Comparison of ENCODE assay signal across 19 cellular contexts in the genomic region with DNA sequence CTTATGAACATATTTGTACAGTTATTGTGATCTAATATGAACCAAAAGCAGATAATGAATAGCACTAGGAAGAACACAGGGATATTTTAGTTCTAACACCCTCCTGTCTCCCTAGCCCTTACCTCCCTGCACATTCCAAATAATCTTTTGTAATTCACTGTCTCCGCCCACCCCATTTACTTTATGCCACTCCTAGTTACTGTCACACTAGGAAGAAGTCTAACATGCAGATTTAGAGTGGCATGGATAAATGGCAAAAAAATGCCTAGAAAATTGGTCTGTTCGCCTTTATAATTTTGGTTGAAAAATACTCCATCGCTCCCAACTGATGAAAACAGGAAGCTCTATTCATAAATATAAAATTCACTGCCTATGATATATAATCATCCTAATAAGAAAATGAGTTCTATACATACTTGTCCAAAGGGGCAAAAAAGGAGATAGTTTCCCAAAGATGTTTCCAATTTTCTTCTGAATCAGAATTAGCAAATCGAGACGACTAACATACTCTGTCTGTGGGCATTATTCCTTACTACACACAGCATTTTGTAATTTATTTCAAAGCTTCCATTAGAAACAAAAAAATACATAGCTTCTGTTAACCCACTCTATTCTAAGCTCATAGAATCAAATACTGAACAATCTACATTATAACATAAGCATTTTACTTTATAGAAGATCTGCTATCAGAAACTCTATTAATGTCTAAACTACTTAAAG. TPM values are rescaled to one million over a fixed set of nuclear protein-coding genes. Genes with fewer than 3 reads are reported as not detected.
DNase-seq lines count a peak whose midpoint lies in the region; ATAC-seq, FAIRE-seq and TF ChIP-seq lines count a peak whose summit lies in the region.
"Had no signal": no experiment of that assay in that cellular context is flagged by ENCODE, and none has a peak within 500 bp of the region (broad histone marks: within the 10 kb centered on the region; RNA-seq: fewer than 3 reads in every experiment).

No MANE protein-coding gene starts in this region.

- H4K20me1 ChIP-seq in H1 (replicated peaks in 1 of 2; ENCODE audit: control insufficient read depth in 1 of 2, insufficient read depth in 2 of 2, low read length in 2 of 2): no peaks in the 10 kb centered on the region

- H3K79me1 ChIP-seq in H1 (ENCODE audit: low read depth, low read length): peaks cover 2% of the 10 kb centered on the region; the same call in 1 of the 2 replicates

- FAIRE-seq in H1 (lab: Jason Lieb, UNC): peak; percentile 19

- no peak overlapping the region for H2BK120ac ChIP-seq in H1 (replicated peaks; ENCODE audit: low read depth, low read length)

- no peaks in the 10 kb centered on the region for H3K79me2 ChIP-seq in H1 (ENCODE audit: control insufficient read depth in 1 of 2, insufficient read depth in 2 of 2, low read length in 2 of 2)

- H3K9ac ChIP-seq in H1 (replicated peaks in 1 of 4; ENCODE audit: extremely low read depth in 1 of 4, low read depth in 3 of 4, low read length in 3 of 4): no peak overlapping the region

- H3K4me1 ChIP-seq in H1 (replicated peaks in 1 of 4; ENCODE audit: control insufficient read depth in 3 of 4, insufficient read depth in 4 of 4, low read length in 3 of 4) (peaks cover 0 to 7% (median 3%) of the 10 kb centered on the region in 4 experiments; a peak in 3 of 7 replicates), upper lobe of right lung (peaks cover 6% of the 10 kb centered on the region), aorta (ENCODE audit: control insufficient read depth in 1 of 2, insufficient read depth in 2 of 2, low read length in 2 of 2) (no peaks in the 10 kb centered on the region)
- H3K4me1 ChIP-seq: Caco-2 had no signal

- no peak overlapping the region for H4K8ac ChIP-seq in H1 (ENCODE audit: extremely low read depth, insufficient read depth, low read length)

- H3K4me3 ChIP-seq in H1 (ENCODE audit: extremely low read depth in 1 of 4, insufficient read depth in 2 of 4, low read depth in 3 of 4, low read length in 4 of 4) (no peak overlapping the region), upper lobe of right lung (no peak overlapping the region), aorta (ENCODE audit: low read length in 2 of 2) (no peak overlapping the region)
- H3K4me3 ChIP-seq: coronary artery, sigmoid colon, transverse colon had no signal

- no peak for DNase-seq in stimulated activated naive CD8-positive, alpha-beta T cell treated with anti-CD3 and anti-CD28 coated beads, Interleukin-15, Interleukin-2, amounts not matched to agents 100 U/mL and 50 U/mL, for 24 hours
- DNase-seq in RPMI7951 (ENCODE audit: low read depth) (peak; percentile 40), H1 (ENCODE audit: low read depth in 1 of 2, low spot score in 2 of 2) (no peak), upper lobe of right lung (no peak), aorta (no peak)
- no peak for DNase-seq in stimulated activated CD4-positive, alpha-beta T cell treated with anti-CD3 and anti-CD28 coated beads, Interleukin-2, amount 100 ng/mL, for 24 hours
- DNase-seq: activated naive CD4-positive, alpha-beta T cell treated with anti-CD3 and anti-CD28 coated beads, Interleukin-2, amount 10 ng/mL, durations not matched to agents 7 days and 5 days; activated T-cell treated with anti-CD3 and anti-CD28 coated beads for 4 hours; Caco-2; H7; NCI-H226; sigmoid colon; stimulated activated naive CD4-positive, alpha-beta T cell treated with Interleukin-2 at 50 U/mL for 16 hours; SW 1271; transverse colon had no signal

- no peak overlapping the region for H2AFZ ChIP-seq in H1 (ENCODE audit: low read length)

- intact Hi-C loops in upper lobe of right lung (cut with DNase I) (no loop called here), aorta (cut with DNase I) (no loop called here)

- no peak overlapping the region for H3K4ac ChIP-seq in H1 (replicated peaks; ENCODE audit: insufficient read length, low read depth, low read length)

- no peak overlapping the region for H4K5ac ChIP-seq in H1 (ENCODE audit: insufficient read length, low read depth, low read length)

- no peak overlapping the region for H2BK5ac ChIP-seq in H1 (ENCODE audit: low read depth, low read length)

- no peak overlapping the region for H2AK5ac ChIP-seq in H1 (ENCODE audit: low read depth, low read length)

- TF ChIP-seq POLR2A in H1 (IDR thresholded peaks at IDR 0.05; ENCODE audit: control extremely low read depth in 1 of 2, low read depth in 2 of 2, low read length in 2 of 2): peak in 1 of 2 experiments; percentile 69; a peak in 2 of 3 replicates

- H3K27ac Mint-ChIP-seq in stimulated activated naive CD8-positive, alpha-beta T cell treated with anti-CD3 and anti-CD28 coated beads, Interleukin-15, Interleukin-2, amounts not matched to agents 100 ng/mL and 50 ng/mL, for 24 hours: no peak overlapping the region
- H3K27ac Mint-ChIP-seq: activated naive CD4-positive, alpha-beta T cell treated with anti-CD3 and anti-CD28 coated beads, Interleukin-2, amount 10 ng/mL, durations not matched to agents 7 days and 5 days had no signal

- H3K9me3 ChIP-seq in H1 (ENCODE audit: insufficient read depth in 2 of 2, low read depth in 1 of 2, low read length in 1 of 2) (no peaks in the 10 kb centered on the region), upper lobe of right lung (no peaks in the 10 kb centered on the region), aorta (ENCODE audit: control insufficient read depth, low read length) (no peaks in the 10 kb centered on the region)
- H3K9me3 ChIP-seq: Caco-2, sigmoid colon, transverse colon had no signal

- TF ChIP-seq EP300 in H1 (IDR thresholded peaks at IDR 0.05; ENCODE audit: borderline replicate concordance in 1 of 2, low read depth in 2 of 2, low read length in 2 of 2): no peak

- H3K27ac ChIP-seq in H1 (ENCODE audit: low read depth, low read length) (no peak overlapping the region), upper lobe of right lung (no peak overlapping the region), aorta (ENCODE audit: low read depth in 1 of 2, low read length in 2 of 2) (no peak overlapping the region)
- H3K27ac ChIP-seq: coronary artery, transverse colon had no signal

- H3K27me3 ChIP-seq in H1 (replicated peaks in 1 of 4; ENCODE audit: control insufficient read depth in 3 of 4, extremely low read depth in 1 of 4, insufficient read depth in 3 of 4, low read length in 3 of 4) (no peaks in the 10 kb centered on the region), upper lobe of right lung (no peaks in the 10 kb centered on the region), aorta (ENCODE audit: control insufficient read depth in 1 of 2, insufficient read depth in 2 of 2, low read length in 1 of 2) (no peaks in the 10 kb centered on the region)
- H3K27me3 ChIP-seq: sigmoid colon, transverse colon had no signal

- H3K56ac ChIP-seq in H1 (replicated peaks; ENCODE audit: insufficient read length, low read depth, low read length): no peak overlapping the region

- H3K36me3 Mint-ChIP-seq in stimulated activated naive CD8-positive, alpha-beta T cell treated with anti-CD3 and anti-CD28 coated beads, Interleukin-15, Interleukin-2, amounts not matched to agents 100 ng/mL and 50 ng/mL, for 24 hours (ENCODE audit: low read depth): no peaks in the 10 kb centered on the region
- H3K36me3 Mint-ChIP-seq: activated naive CD4-positive, alpha-beta T cell treated with anti-CD3 and anti-CD28 coated beads, Interleukin-2, amount 10 ng/mL, durations not matched to agents 7 days and 5 days; brain had no signal

- CTCF ChIA-PET in H1 (lab: Charles Lee; ENCODE audit: partially characterized antibody): no interaction called here

- no peak overlapping the region for H2BK20ac ChIP-seq in H1 (ENCODE audit: low read length)

- no peak overlapping the region for H4K91ac ChIP-seq in H1 (replicated peaks; ENCODE audit: insufficient read length, low read length)

- no peaks in the 10 kb centered on the region; the same call in 1 of the 2 replicates for H3K23me2 ChIP-seq in H1 (ENCODE audit: low read depth, low read length)

- ATAC-seq in stimulated activated naive CD8-positive, alpha-beta T cell treated with anti-CD3 and anti-CD28 coated beads, Interleukin-15, Interleukin-2, amounts not matched to agents 100 U/mL and 50 U/mL, for 24 hours: no peak
- ATAC-seq in upper lobe of right lung (peak; percentile 62), HG02610 (IDR thresholded peaks at IDR 0.05; ENCODE audit: unreplicated experiment) (no peak), aorta (ENCODE audit: low FRiP score) (no peak)

- H3K36me3 ChIP-seq in H1 (ENCODE audit: control insufficient read depth in 2 of 4, insufficient read depth in 4 of 4, low read length in 3 of 4) (no peaks in the 10 kb centered on the region), upper lobe of right lung (no peaks in the 10 kb centered on the region), aorta (ENCODE audit: control insufficient read depth in 1 of 2, insufficient read depth in 2 of 2, low read length in 1 of 2) (no peaks in the 10 kb centered on the region)
- H3K36me3 ChIP-seq: sigmoid colon, transverse colon had no signal

- no peaks in the 10 kb centered on the region for H3K9me3 Mint-ChIP-seq in stimulated activated naive CD8-positive, alpha-beta T cell treated with anti-CD3 and anti-CD28 coated beads, Interleukin-15, Interleukin-2, amounts not matched to agents 100 ng/mL and 50 ng/mL, for 24 hours
- H3K9me3 Mint-ChIP-seq: activated naive CD4-positive, alpha-beta T cell treated with anti-CD3 and anti-CD28 coated beads, Interleukin-2, amount 10 ng/mL, durations not matched to agents 7 days and 5 days; brain had no signal

- no peaks in the 10 kb centered on the region for H3K27me3 Mint-ChIP-seq in stimulated activated naive CD8-positive, alpha-beta T cell treated with anti-CD3 and anti-CD28 coated beads, Interleukin-15, Interleukin-2, amounts not matched to agents 100 ng/mL and 50 ng/mL, for 24 hours
- H3K27me3 Mint-ChIP-seq: activated naive CD4-positive, alpha-beta T cell treated with anti-CD3 and anti-CD28 coated beads, Interleukin-2, amount 10 ng/mL, durations not matched to agents 7 days and 5 days; brain had no signal

- no peak overlapping the region for H3K14ac ChIP-seq in H1 (ENCODE audit: insufficient read length)

- TF ChIP-seq CTCF in H1 (IDR thresholded peaks at IDR 0.05; ENCODE audit: control extremely low read depth in 1 of 3, insufficient read depth in 1 of 3, low read depth in 1 of 3, low read length in 3 of 3): no peak
- TF ChIP-seq CTCF in upper lobe of right lung (IDR thresholded peaks at IDR 0.05): no peak

- no peak overlapping the region for H2BK15ac ChIP-seq in H1 (ENCODE audit: low read length)

- no peak overlapping the region for H3K18ac ChIP-seq in H1 (ENCODE audit: extremely low read depth, low read length)

- TF ChIP-seq RAD21 in H1 (IDR thresholded peaks at IDR 0.05 in 1 of 2, conservative IDR thresholded peaks at IDR 0.05 in 1 of 2; ENCODE audit: low read depth in 2 of 2, low read length in 2 of 2): no peak

- H3K4me2 ChIP-seq in H1 (ENCODE audit: insufficient read depth in 1 of 2, low read depth in 2 of 2, low read length in 2 of 2): no peak overlapping the region

- H3K4me3 Mint-ChIP-seq in stimulated activated naive CD8-positive, alpha-beta T cell treated with anti-CD3 and anti-CD28 coated beads, Interleukin-15, Interleukin-2, amounts not matched to agents 100 ng/mL and 50 ng/mL, for 24 hours: peak overlapping the region; percentile 66

- H3K23ac ChIP-seq in H1 (ENCODE audit: insufficient read length): no peak overlapping the region

- H3K4me1 Mint-ChIP-seq in stimulated activated naive CD8-positive, alpha-beta T cell treated with anti-CD3 and anti-CD28 coated beads, Interleukin-15, Interleukin-2, amounts not matched to agents 100 ng/mL and 50 ng/mL, for 24 hours (ENCODE audit: low read depth): peaks cover 72% of the 10 kb centered on the region

- no peak overlapping the region for H2BK12ac ChIP-seq in H1 (ENCODE audit: low read depth, low read length)

- POLR2A ChIA-PET in H1 (lab: Charles Lee; ENCODE audit: partially characterized antibody): interaction anchor here (0.7 to 1.2 kb wide), 4 partner anchors 9 to 95 kb away, joined by 3 to 5 read pairs (median 3); a partner anchor contains a TSS

- WGBS in H1 (ENCODE audit: extremely low coverage in 1 of 2, insufficient coverage in 1 of 2, insufficient read length in 1 of 2, insufficient replicate concordance in 2 of 2, low coverage in 1 of 2, low lambda C conversion rate in 2 of 2, missing lambda C conversion rate in 1 of 2), 2 experiments: 85% methylated on average over 5 of the region's 5 CpGs; no CpG with 5 or more reads in 1 of the 2 experiments
- WGBS in aorta, 2 donors: 97% methylated on average over 5 of the region's 5 CpGs

RNA-seq across cellular contexts. Expression of a gene that starts 1.3 kb away (rescaled TPM):
- 13.1 and 18.9 TPM in 2 replicates for total RNA-seq in RPMI7951 (2014; rRNA removed; shearing (Covaris generic))
- total RNA-seq in H1 (2021; fragmentation: NEBNext Ultra II Directional; extraction: Animal tissue kit (Norgen Biotek cat#: 25700)): 1.1 and 1.2 TPM in 2 replicates
- polyA plus RNA-seq in H1 (2011; rRNA removed): 0.26 and 0.38 TPM in 2 replicates
- polyA plus RNA-seq in H1 (2011; cell fraction: cytosol; rRNA removed): 0.19 TPM
- polyA plus RNA-seq in H1 (2011; cell fraction: nucleus; rRNA removed): 0.63 TPM
- 0.27 to 0.55 TPM (median 0.36 TPM) in 4 replicates for polyA plus RNA-seq in H1 (2012, experiment 1 of 2)
- polyA plus RNA-seq in H1 (2012, experiment 2 of 2): 0.04 TPM
- polyA plus RNA-seq in H1 (2013, experiment 1 of 2): 0.71 TPM
- polyA plus RNA-seq in H1 (2013, experiment 2 of 2): 0.64 TPM
- 0.60 and 0.66 TPM in 2 replicates for polyA minus RNA-seq in H1 (2011; rRNA and poly(A)+ RNA removed)
- polyA minus RNA-seq in H1 (2011; cell fraction: cytosol; rRNA and poly(A)+ RNA removed): 1.0 TPM
- 1.9 TPM for polyA minus RNA-seq in H1 (2011; cell fraction: nucleus; rRNA and poly(A)+ RNA removed)
- total RNA-seq in upper lobe of right lung: 4.6 TPM
- total RNA-seq in aorta: 1 to 10 TPM; 2.3 to 5.4 TPM
- 1 to 10 TPM; 1.0 to 1.5 TPM for polyA plus RNA-seq in aorta
- total RNA-seq: Caco-2 had no signal

RNA-seq across cellular contexts. Expression of a gene that starts 50.9 kb away (rescaled TPM):
- total RNA-seq in RPMI7951 (2014; rRNA removed; shearing (Covaris generic)): 7.7 and 9.7 TPM in 2 replicates
- 18.8 and 25.0 TPM in 2 replicates for total RNA-seq in H1 (2021; fragmentation: NEBNext Ultra II Directional; extraction: Animal tissue kit (Norgen Biotek cat#: 25700))
- 14.7 and 23.0 TPM in 2 replicates for polyA plus RNA-seq in H1 (2011; rRNA removed)
- polyA plus RNA-seq in H1 (2011; cell fraction: cytosol; rRNA removed): 20.5 TPM
- polyA plus RNA-seq in H1 (2011; cell fraction: nucleus; rRNA removed): 21.5 TPM
- 19.8 to 23.9 TPM (median 21.9 TPM) in 4 replicates for polyA plus RNA-seq in H1 (2012, experiment 1 of 2)
- polyA plus RNA-seq in H1 (2012, experiment 2 of 2): 5.6 TPM
- 19.0 TPM for polyA plus RNA-seq in H1 (2013, experiment 1 of 2)
- polyA plus RNA-seq in H1 (2013, experiment 2 of 2): 22.8 TPM
- 33.6 and 42.7 TPM in 2 replicates for polyA minus RNA-seq in H1 (2011; rRNA and poly(A)+ RNA removed)
- polyA minus RNA-seq in H1 (2011; cell fraction: cytosol; rRNA and poly(A)+ RNA removed): 16.9 TPM
- 45.3 TPM for polyA minus RNA-seq in H1 (2011; cell fraction: nucleus; rRNA and poly(A)+ RNA removed)
- 4.9 TPM for total RNA-seq in upper lobe of right lung
- total RNA-seq in aorta: 1 to 10 TPM; 6.8 to 9.4 TPM
- 1 to 10 TPM; 2.3 to 4.8 TPM for polyA plus RNA-seq in aorta
